17 cellular contexts compared by ENCODE assay signal in the genomic region with DNA sequence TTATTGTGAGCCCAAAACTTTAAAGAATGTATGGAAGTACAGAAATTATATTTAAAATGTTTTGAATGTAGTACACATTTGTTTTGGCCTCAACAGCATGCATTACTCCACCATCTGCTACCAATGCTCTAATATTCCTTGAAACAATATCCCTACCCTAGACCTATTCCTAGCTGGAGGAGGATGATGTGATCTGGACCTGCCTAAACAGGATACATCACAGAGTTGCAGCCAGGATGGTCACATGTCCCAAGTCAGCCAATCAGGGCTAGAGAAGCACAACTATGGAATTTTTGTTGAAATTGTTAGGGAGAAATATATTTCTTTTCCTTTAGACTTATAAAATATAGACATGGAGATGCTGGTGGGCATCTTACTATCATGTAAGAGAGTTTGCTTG.
A peak's percentile ranks its signal among the peaks of the same experiment; 100 is the strongest.
DNase-seq lines count a peak whose midpoint lies in the region; ATAC-seq and TF ChIP-seq lines count a peak whose summit lies in the region.
"Had no signal": no experiment of that assay in that cellular context is flagged by ENCODE, and none has a peak within 500 bp of the region (broad histone marks: within the 10 kb centered on the region; RNA-seq: fewer than 3 reads in every experiment).

No MANE protein-coding gene starts in this region.

- intact Hi-C loops in Right ventricle myocardium superior (cut with DNase I) = no loop called here

- DNase-seq in DMS53 (lab: John Stamatoyannopoulos, UW) (peak; percentile 8), DMS53 treated with DMSO at 0.1 percent for 48 hours (lab: John Stamatoyannopoulos, UW; ENCODE audit: unreplicated experiment) (no peak), fibroblast of gingiva (ENCODE audit: low read depth) (peak; percentile 72), stromal cell of bone marrow (ENCODE audit: low read depth) (peak; percentile 17), CD1c-positive myeloid dendritic cell (ENCODE audit: extremely low spot score) (no peak), Right ventricle myocardium superior (no peak)
- no peak for DNase-seq in activated CD4-positive, alpha-beta T cell treated with anti-CD3 and anti-CD28 coated beads, Interleukin-2, amount 50 U/mL, for 1 hour
- DNase-seq: activated naive CD4-positive, alpha-beta T cell; hypothalamus; left ventricle myocardium inferior; naive thymus-derived CD4-positive, alpha-beta T cell; NCI-H1417 treated with DMSO at 0.1 percent for 48 hours; NCI-H510A treated with DMSO at 0.1 percent for 48 hours; stimulated activated CD8-positive, alpha-beta memory T cell treated with anti-CD3 and anti-CD28 coated beads, Interleukin-4, amount 100 ng/mL, for 48 hours; T-cell; transverse colon had no signal

- peak; percentile 74 for ATAC-seq in SK-N-SH treated with all-trans-retinoic acid at 6 μM for 48 hours
- ATAC-seq in Right ventricle myocardium superior (ENCODE audit: poor library complexity) = no peak
- ATAC-seq: naive thymus-derived CD4-positive, alpha-beta T cell; T-cell had no signal

TF ChIP-seq in SK-N-SH treated with all-trans-retinoic acid at 6 μM for 48 hours, 23 proteins besides CTCF, POLR2A, EP300 and RAD21:
- no peak for TF ChIP-seq POU6F1 (CRISPR knock-in tag; IDR thresholded peaks at IDR 0.05; ENCODE audit: borderline replicate concordance, low read depth)
- no peak for TF ChIP-seq TCF4 (CRISPR knock-in tag; IDR thresholded peaks at IDR 0.05; ENCODE audit: borderline replicate concordance)
- TF ChIP-seq ESRRG (CRISPR knock-in tag; IDR thresholded peaks at IDR 0.05) = no peak
- no peak for TF ChIP-seq CREB5 (CRISPR knock-in tag; IDR thresholded peaks at IDR 0.05; ENCODE audit: low read depth)
- TF ChIP-seq ZFP3 (CRISPR knock-in tag; IDR thresholded peaks at IDR 0.05) = no peak
- TF ChIP-seq ZNF8 (CRISPR knock-in tag; IDR thresholded peaks at IDR 0.05) = no peak
- no peak for TF ChIP-seq RARB (CRISPR knock-in tag; IDR thresholded peaks at IDR 0.05)
- no peak for TF ChIP-seq TSHZ2 (CRISPR knock-in tag; IDR thresholded peaks at IDR 0.05)
- no peak for TF ChIP-seq PPARA (CRISPR knock-in tag; IDR thresholded peaks at IDR 0.05; ENCODE audit: borderline replicate concordance)
- TF ChIP-seq ARNTL (CRISPR knock-in tag; IDR thresholded peaks at IDR 0.05; ENCODE audit: borderline replicate concordance, low read depth) = no peak
- TF ChIP-seq ZNF565 (CRISPR knock-in tag; conservative IDR thresholded peaks at IDR 0.05; ENCODE audit: low read depth) = no peak
- no peak for TF ChIP-seq BACH2 (CRISPR knock-in tag; IDR thresholded peaks at IDR 0.05; ENCODE audit: borderline replicate concordance)

Comparison
In these comparisons a context has a peak if more than half of its experiments do, and no peak if none do; other contexts are left out.
1. DNase-seq: peak in DMS53 (single experiment), fibroblast of gingiva (single experiment) and stromal cell of bone marrow (single experiment); none in DMS53 treated with DMSO at 0.1 percent for 48 hours (single experiment), activated CD4-positive, alpha-beta T cell treated with anti-CD3 and anti-CD28 coated beads, Interleukin-2, amount 50 U/mL, for 1 hour (single experiment), CD1c-positive myeloid dendritic cell (single experiment) and Right ventricle myocardium superior (single experiment).